Comparison of ENCODE assay signal across 1 cellular context in the genomic region with DNA sequence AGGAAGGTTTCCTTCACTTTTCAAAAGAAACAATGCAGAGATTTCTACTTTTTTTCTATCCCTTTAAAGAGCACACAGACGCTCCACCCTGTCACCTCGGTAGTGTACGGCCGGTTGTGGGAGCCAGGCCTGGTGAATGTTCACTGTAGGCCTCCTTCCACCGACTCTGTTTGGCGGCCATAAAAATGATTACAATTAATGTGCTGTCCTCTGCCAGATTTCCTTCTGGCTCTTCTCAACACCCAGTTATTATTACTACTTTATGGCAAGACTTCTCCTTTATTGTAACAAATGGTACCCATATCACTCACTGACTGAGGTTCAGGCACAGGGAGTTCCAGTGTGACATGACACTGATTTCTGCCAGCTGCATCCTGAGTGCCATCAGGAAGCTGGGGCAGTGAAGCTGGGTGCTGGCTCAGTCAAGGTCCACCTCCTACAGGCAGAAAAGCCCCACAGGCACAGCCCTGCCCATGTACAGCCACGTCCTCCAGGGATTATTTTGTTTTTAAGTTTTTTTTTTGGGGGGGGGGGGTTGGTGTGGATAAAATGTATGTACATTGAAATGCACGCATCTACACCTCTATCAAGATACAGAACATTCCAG.
TF ChIP-seq lines count a peak whose summit lies in the region.

No MANE protein-coding gene starts in this region.

TF ChIP-seq in HepG2, 621 proteins besides CTCF, POLR2A, EP300 and RAD21:
- no peak for TF ChIP-seq HOXA9 (CRISPR knock-in tag; IDR thresholded peaks at IDR 0.05; ENCODE audit: borderline replicate concordance)
- no peak for TF ChIP-seq RBAK (CRISPR knock-in tag; IDR thresholded peaks at IDR 0.05)
- no peak for TF ChIP-seq BRCA1 (CRISPR knock-in tag; IDR thresholded peaks at IDR 0.05)
- TF ChIP-seq ZNF878 (CRISPR knock-in tag; IDR thresholded peaks at IDR 0.05): no peak
